In genomic region chr12:67147447-67147846, GRCh38 we compare ENCODE assay signal across 21 cellular contexts.
DNase-seq lines count a peak whose midpoint lies in the region; ATAC-seq and TF ChIP-seq lines count a peak whose summit lies in the region.
"Had no signal": no experiment of that assay in that cellular context is flagged by ENCODE, and none has a peak within 500 bp of the region (broad histone marks: within the 10 kb centered on the region; RNA-seq: fewer than 3 reads in every experiment).

No MANE protein-coding gene starts in this region.

- H3K36me3 ChIP-seq in gastroesophageal sphincter: no peaks in the 10 kb centered on the region
- H3K36me3 ChIP-seq: BLaER1 had no signal

- H3K4me1 ChIP-seq in gastroesophageal sphincter: no peaks in the 10 kb centered on the region
- H3K4me1 ChIP-seq: BLaER1 had no signal

- DNase-seq in activated CD8-positive, alpha-beta memory T cell treated with anti-CD3 and anti-CD28 coated beads, Interleukin-2, amount 10 ng/mL, durations not matched to agents 7 days and 5 days: peak; percentile 43
- DNase-seq in activated CD8-positive, alpha-beta memory T cell treated with anti-CD3 and anti-CD28 coated beads, Interleukin-2, amount 50 U/mL, for 4 hours: no peak
- DNase-seq in natural killer cell treated with Interleukin-12 subunit alpha and Interleukin-12 subunit beta and Interleukin-15 and Interleukin-18, amount 100 ng/mL, for 72 hours (ENCODE audit: low spot score): no peak
- DNase-seq in natural killer cell: no peak
- DNase-seq in activated CD4-positive, alpha-beta memory T cell treated with anti-CD3 and anti-CD28 coated beads for 36 hours: peak; percentile 42
- no peak for DNase-seq in stimulated activated effector memory CD8-positive, alpha-beta T cell treated with anti-CD3 and anti-CD28 coated beads, Interleukin-12 subunit alpha, Interleukin-12 subunit beta, amount 100 ng/mL, for 72 hours (ENCODE audit: low spot score in 2 of 2)
- DNase-seq: GOT3, HCEC 1CT, NCI-H1092 treated with DMSO at 0.1 percent for 48 hours, NCI-H1436, NCI-H187, NCI-H2081 treated with DMSO at 0.1 percent for 48 hours, NCI-H2171, NCI-H510A, NCI-H69, Right ventricle myocardium superior, RPMI8226 had no signal

- H3K4me3 ChIP-seq in gastroesophageal sphincter: no peak overlapping the region
- H3K4me3 ChIP-seq: BLaER1, K562 had no signal

- H3K27me3 Mint-ChIP-seq in activated CD8-positive, alpha-beta memory T cell treated with anti-CD3 and anti-CD28 coated beads, Interleukin-2, amount 10 ng/mL, durations not matched to agents 7 days and 5 days: no peaks in the 10 kb centered on the region
- peaks cover 8 to 33% of the 10 kb centered on the region in 2 donors for H3K27me3 Mint-ChIP-seq in natural killer cell treated with Interleukin-12 subunit alpha and Interleukin-12 subunit beta and Interleukin-15 and Interleukin-18, amount 100 ng/mL, for 72 hours
- H3K27me3 Mint-ChIP-seq in natural killer cell (ENCODE audit: low read depth in 2 of 2): peaks cover 10 to 22% of the 10 kb centered on the region in 2 donors
- H3K27me3 Mint-ChIP-seq in activated CD4-positive, alpha-beta memory T cell treated with anti-CD3 and anti-CD28 coated beads for 36 hours: peaks cover 2% of the 10 kb centered on the region

- no peak for TF ChIP-seq EP300 in gastroesophageal sphincter (IDR thresholded peaks at IDR 0.05)

- ATAC-seq in activated CD8-positive, alpha-beta memory T cell treated with anti-CD3 and anti-CD28 coated beads, Interleukin-2, amount 10 ng/mL, durations not matched to agents 7 days and 5 days: no peak
- peak; percentile 58 to 66 for ATAC-seq in natural killer cell treated with Interleukin-12 subunit alpha and Interleukin-12 subunit beta and Interleukin-15 and Interleukin-18, amount 100 ng/mL, for 72 hours
- no peak for ATAC-seq in natural killer cell
- ATAC-seq in stimulated activated effector memory CD8-positive, alpha-beta T cell treated with anti-CD3 and anti-CD28 coated beads, Interleukin-12 subunit alpha, Interleukin-12 subunit beta, amount 100 ng/mL, for 72 hours: peak; percentile 37
- ATAC-seq in gastroesophageal sphincter: no peak
- ATAC-seq: K562 had no signal

- H3K9me3 ChIP-seq in gastroesophageal sphincter: no peaks in the 10 kb centered on the region
- H3K9me3 ChIP-seq: BLaER1 had no signal

- no peaks in the 10 kb centered on the region for H3K36me3 Mint-ChIP-seq in activated CD8-positive, alpha-beta memory T cell treated with anti-CD3 and anti-CD28 coated beads, Interleukin-2, amount 10 ng/mL, durations not matched to agents 7 days and 5 days
- H3K36me3 Mint-ChIP-seq in natural killer cell treated with Interleukin-12 subunit alpha and Interleukin-12 subunit beta and Interleukin-15 and Interleukin-18, amount 100 ng/mL, for 72 hours: peaks cover 5% of the 10 kb centered on the region
- H3K36me3 Mint-ChIP-seq in natural killer cell: no peaks in the 10 kb centered on the region
- no peaks in the 10 kb centered on the region for H3K36me3 Mint-ChIP-seq in activated CD4-positive, alpha-beta memory T cell treated with anti-CD3 and anti-CD28 coated beads for 36 hours
- no peaks in the 10 kb centered on the region for H3K36me3 Mint-ChIP-seq in stimulated activated effector memory CD8-positive, alpha-beta T cell treated with anti-CD3 and anti-CD28 coated beads, Interleukin-12 subunit alpha, Interleukin-12 subunit beta, amount 100 ng/mL, for 72 hours
- H3K36me3 Mint-ChIP-seq: CD4-positive, CD25-positive, alpha-beta regulatory T cell had no signal

- peaks cover 14% of the 10 kb centered on the region for H3K4me1 Mint-ChIP-seq in activated CD8-positive, alpha-beta memory T cell treated with anti-CD3 and anti-CD28 coated beads, Interleukin-2, amount 10 ng/mL, durations not matched to agents 7 days and 5 days
- peaks cover 0 to 3% of the 10 kb centered on the region in 2 donors for H3K4me1 Mint-ChIP-seq in natural killer cell treated with Interleukin-12 subunit alpha and Interleukin-12 subunit beta and Interleukin-15 and Interleukin-18, amount 100 ng/mL, for 72 hours (ENCODE audit: low read depth in 2 of 2)
- H3K4me1 Mint-ChIP-seq in natural killer cell: no peaks in the 10 kb centered on the region
- H3K4me1 Mint-ChIP-seq in activated CD4-positive, alpha-beta memory T cell treated with anti-CD3 and anti-CD28 coated beads for 36 hours (ENCODE audit: low read depth): peaks cover 6% of the 10 kb centered on the region
- H3K4me1 Mint-ChIP-seq in stimulated activated effector memory CD8-positive, alpha-beta T cell treated with anti-CD3 and anti-CD28 coated beads, Interleukin-12 subunit alpha, Interleukin-12 subunit beta, amount 100 ng/mL, for 72 hours: no peaks in the 10 kb centered on the region
- H3K4me1 Mint-ChIP-seq: CD4-positive, CD25-positive, alpha-beta regulatory T cell had no signal

- H3K9me3 Mint-ChIP-seq in activated CD8-positive, alpha-beta memory T cell treated with anti-CD3 and anti-CD28 coated beads, Interleukin-2, amount 10 ng/mL, durations not matched to agents 7 days and 5 days (ENCODE audit: low read depth): no peaks in the 10 kb centered on the region
- H3K9me3 Mint-ChIP-seq in natural killer cell treated with Interleukin-12 subunit alpha and Interleukin-12 subunit beta and Interleukin-15 and Interleukin-18, amount 100 ng/mL, for 72 hours: no peaks in the 10 kb centered on the region
- no peaks in the 10 kb centered on the region for H3K9me3 Mint-ChIP-seq in natural killer cell
- no peaks in the 10 kb centered on the region for H3K9me3 Mint-ChIP-seq in activated CD4-positive, alpha-beta memory T cell treated with anti-CD3 and anti-CD28 coated beads for 36 hours
- H3K9me3 Mint-ChIP-seq in stimulated activated effector memory CD8-positive, alpha-beta T cell treated with anti-CD3 and anti-CD28 coated beads, Interleukin-12 subunit alpha, Interleukin-12 subunit beta, amount 100 ng/mL, for 72 hours: no peaks in the 10 kb centered on the region
- H3K9me3 Mint-ChIP-seq: CD4-positive, CD25-positive, alpha-beta regulatory T cell had no signal

- no peak for TF ChIP-seq POLR2A in gastroesophageal sphincter (IDR thresholded peaks at IDR 0.05)

- H3K4me3 Mint-ChIP-seq in activated CD8-positive, alpha-beta memory T cell treated with anti-CD3 and anti-CD28 coated beads, Interleukin-2, amount 10 ng/mL, durations not matched to agents 7 days and 5 days: no peak overlapping the region
- H3K4me3 Mint-ChIP-seq in natural killer cell treated with Interleukin-12 subunit alpha and Interleukin-12 subunit beta and Interleukin-15 and Interleukin-18, amount 100 ng/mL, for 72 hours: peak overlapping the region; percentile 18
- H3K4me3 Mint-ChIP-seq in natural killer cell: no peak overlapping the region
- no peak overlapping the region for H3K4me3 Mint-ChIP-seq in activated CD4-positive, alpha-beta memory T cell treated with anti-CD3 and anti-CD28 coated beads for 36 hours
- no peak overlapping the region for H3K4me3 Mint-ChIP-seq in stimulated activated effector memory CD8-positive, alpha-beta T cell treated with anti-CD3 and anti-CD28 coated beads, Interleukin-12 subunit alpha, Interleukin-12 subunit beta, amount 100 ng/mL, for 72 hours
- H3K4me3 Mint-ChIP-seq: CD4-positive, CD25-positive, alpha-beta regulatory T cell had no signal

- TF ChIP-seq CTCF in natural killer cell (IDR thresholded peaks at IDR 0.05): no peak
- TF ChIP-seq CTCF in gastroesophageal sphincter (IDR thresholded peaks at IDR 0.05): no peak

- CTCF ChIA-PET in activated CD8-positive, alpha-beta memory T cell treated with anti-CD3 and anti-CD28 coated beads, Interleukin-2, amount 10 ng/mL, durations not matched to agents 7 days and 5 days (lab: Charles Lee): interaction anchor here (1.0 kb wide), 1 partner anchor 13 kb away, joined by 3 read pairs; no protein-coding TSS in a partner anchor
- CTCF ChIA-PET in activated CD4-positive, alpha-beta memory T cell treated with anti-CD3 and anti-CD28 coated beads for 36 hours (lab: Charles Lee): interaction anchor here (0.7 to 0.9 kb wide), 2 partner anchors 8 to 12 kb away, joined by 3 to 4 read pairs; no protein-coding TSS in a partner anchor

- intact Hi-C loops in natural killer cell (cut with micrococcal nuclease): no loop called here
- intact Hi-C loops in activated CD4-positive, alpha-beta memory T cell treated with anti-CD3 and anti-CD28 coated beads for 36 hours (cut with micrococcal nuclease): no loop called here

- no peak overlapping the region for H3K27ac ChIP-seq in gastroesophageal sphincter
- H3K27ac ChIP-seq: BLaER1 had no signal

- POLR2A ChIA-PET in activated CD4-positive, alpha-beta memory T cell treated with anti-CD3 and anti-CD28 coated beads for 36 hours (lab: Charles Lee): no interaction called here

- H3K27ac Mint-ChIP-seq in activated CD8-positive, alpha-beta memory T cell treated with anti-CD3 and anti-CD28 coated beads, Interleukin-2, amount 10 ng/mL, durations not matched to agents 7 days and 5 days: peak overlapping the region; percentile 42
- peak overlapping the region in 1 of 2 donors; percentile 37 for H3K27ac Mint-ChIP-seq in natural killer cell treated with Interleukin-12 subunit alpha and Interleukin-12 subunit beta and Interleukin-15 and Interleukin-18, amount 100 ng/mL, for 72 hours
- no peak overlapping the region for H3K27ac Mint-ChIP-seq in natural killer cell
- no peak overlapping the region for H3K27ac Mint-ChIP-seq in activated CD4-positive, alpha-beta memory T cell treated with anti-CD3 and anti-CD28 coated beads for 36 hours
- no peak overlapping the region for H3K27ac Mint-ChIP-seq in stimulated activated effector memory CD8-positive, alpha-beta T cell treated with anti-CD3 and anti-CD28 coated beads, Interleukin-12 subunit alpha, Interleukin-12 subunit beta, amount 100 ng/mL, for 72 hours
- H3K27ac Mint-ChIP-seq: CD4-positive, CD25-positive, alpha-beta regulatory T cell had no signal

- H3K27me3 ChIP-seq in gastroesophageal sphincter: no peaks in the 10 kb centered on the region
- H3K27me3 ChIP-seq: BLaER1 had no signal

Comparison
In these comparisons a context has a peak if more than half of its experiments do, and no peak if none do; other contexts are left out.
1. ATAC-seq: peak in natural killer cell treated with Interleukin-12 subunit alpha and Interleukin-12 subunit beta and Interleukin-15 and Interleukin-18, amount 100 ng/mL, for 72 hours (2 of 2) and stimulated activated effector memory CD8-positive, alpha-beta T cell treated with anti-CD3 and anti-CD28 coated beads, Interleukin-12 subunit alpha, Interleukin-12 subunit beta, amount 100 ng/mL, for 72 hours (single experiment); none in activated CD8-positive, alpha-beta memory T cell treated with anti-CD3 and anti-CD28 coated beads, Interleukin-2, amount 10 ng/mL, durations not matched to agents 7 days and 5 days (single experiment), natural killer cell (0 of 3) and gastroesophageal sphincter (single experiment).
2. DNase-seq: peak in activated CD8-positive, alpha-beta memory T cell treated with anti-CD3 and anti-CD28 coated beads, Interleukin-2, amount 10 ng/mL, durations not matched to agents 7 days and 5 days (single experiment) and activated CD4-positive, alpha-beta memory T cell treated with anti-CD3 and anti-CD28 coated beads for 36 hours (single experiment); none in activated CD8-positive, alpha-beta memory T cell treated with anti-CD3 and anti-CD28 coated beads, Interleukin-2, amount 50 U/mL, for 4 hours (single experiment), natural killer cell treated with Interleukin-12 subunit alpha and Interleukin-12 subunit beta and Interleukin-15 and Interleukin-18, amount 100 ng/mL, for 72 hours (single experiment), natural killer cell (single experiment) and stimulated activated effector memory CD8-positive, alpha-beta T cell treated with anti-CD3 and anti-CD28 coated beads, Interleukin-12 subunit alpha, Interleukin-12 subunit beta, amount 100 ng/mL, for 72 hours (0 of 2).